Comparison of ENCODE assay signal across 10 cellular contexts in genomic region chr3:98073486-98073885, GRCh38. TPM values are rescaled to one million over a fixed set of nuclear protein-coding genes. Genes with fewer than 3 reads are reported as not detected.
"Had no signal": no experiment of that assay in that cellular context is flagged by ENCODE, and none has a peak within 500 bp of the region (broad histone marks: within the 10 kb centered on the region; RNA-seq: fewer than 3 reads in every experiment).

No MANE protein-coding gene starts in this region.

- DNase-seq: KBM-7, KG1 had no signal

- H3K4me3 ChIP-seq: K562 had no signal

- FAIRE-seq: HepG2, HTR-8/SVneo, K562 had no signal

- H3K27ac ChIP-seq: HL-60, KMS-11 had no signal

- H3K4me2 ChIP-seq: KMS-11 had no signal

- H3K9ac ChIP-seq: KMS-11 had no signal

- ATAC-seq: HepG2, K562 had no signal

RNA-seq across cellular contexts. Expression of gene OR5AC2, which starts 13.5 kb away (rescaled TPM):
- total RNA-seq: HepG2, HT-29, HT1080, K562 had no signal
- polyA plus RNA-seq: HepG2, IgD-negative memory B cell, K562 had no signal

RNA-seq across cellular contexts. Expression of gene GABRR3, which starts 38.4 kb away (rescaled TPM):
- total RNA-seq: HT-29, HT1080, K562 had no signal
- polyA plus RNA-seq: IgD-negative memory B cell, K562 had no signal

RNA-seq across cellular contexts. Expression of gene OR5H1, which starts 57.0 kb away (rescaled TPM):
- total RNA-seq: HepG2, HT-29, HT1080, K562 had no signal
- polyA plus RNA-seq: HepG2, IgD-negative memory B cell, K562 had no signal
